Comparison of ENCODE assay signal across 11 cellular contexts in the genomic region with DNA sequence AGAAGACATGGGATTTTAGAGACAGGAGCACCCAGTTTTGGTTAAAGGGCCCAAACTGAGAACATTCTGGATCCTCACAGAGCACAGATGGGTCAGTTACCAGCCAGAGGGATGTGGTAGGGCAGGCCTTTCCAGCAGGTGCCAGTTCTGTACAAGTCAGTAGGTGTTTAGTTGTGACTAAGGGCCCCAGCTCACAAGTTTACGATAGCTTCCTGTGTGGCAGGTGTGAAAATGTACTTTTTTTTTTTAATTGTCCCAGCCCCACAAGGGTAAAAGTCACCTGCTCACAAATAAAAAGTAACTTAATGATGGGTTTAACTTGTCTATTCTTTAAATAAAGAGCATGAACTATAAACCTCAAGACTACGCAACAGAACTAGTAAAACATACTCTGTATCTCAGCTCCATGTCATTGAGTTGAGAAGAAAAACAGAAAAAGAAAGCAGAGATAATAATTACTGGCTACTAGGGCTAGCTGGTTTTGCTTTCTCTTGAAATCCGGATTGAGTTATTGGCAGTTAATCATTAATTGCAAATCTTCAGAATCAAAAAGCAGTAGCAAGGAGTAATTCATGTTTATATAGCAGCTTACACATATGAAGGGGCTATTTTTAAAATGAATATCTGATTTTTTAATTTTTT. TPM values are rescaled to one million over a fixed set of nuclear protein-coding genes. Genes with fewer than 3 reads are reported as not detected.
A peak's percentile ranks its signal among the peaks of the same experiment; 100 is the strongest.
DNase-seq lines count a peak whose midpoint lies in the region; ATAC-seq and TF ChIP-seq lines count a peak whose summit lies in the region.
"Had no signal": no experiment of that assay in that cellular context is flagged by ENCODE, and none has a peak within 500 bp of the region (broad histone marks: within the 10 kb centered on the region; RNA-seq: fewer than 3 reads in every experiment).

No MANE protein-coding gene starts in this region.

- 72% methylated on average over 3 of the region's 3 CpGs for WGBS in prostate gland

- no peak for TF ChIP-seq POLR2A in prostate gland (IDR thresholded peaks at IDR 0.05)

- H3K9me3 ChIP-seq in prostate gland: no peaks in the 10 kb centered on the region
- H3K9me3 ChIP-seq: colonic mucosa had no signal

- H3K4me3 ChIP-seq in prostate gland: no peak overlapping the region
- H3K4me3 ChIP-seq: colonic mucosa had no signal

- H3K36me3 ChIP-seq in prostate gland: no peaks in the 10 kb centered on the region
- H3K36me3 ChIP-seq: colonic mucosa had no signal

- no peaks in the 10 kb centered on the region for H3K27me3 ChIP-seq in prostate gland (replicated peaks; ENCODE audit: insufficient read depth)
- H3K27me3 ChIP-seq: colonic mucosa had no signal

- peak; percentile 82 for ATAC-seq in GM18517 (IDR thresholded peaks at IDR 0.05; ENCODE audit: unreplicated experiment)
- peak; percentile 87 for ATAC-seq in GM21528 (IDR thresholded peaks at IDR 0.05; ENCODE audit: low FRiP score, unreplicated experiment)
- ATAC-seq in HG03571 (IDR thresholded peaks at IDR 0.05; ENCODE audit: unreplicated experiment): peak; percentile 80

- no peak overlapping the region for H3K27ac ChIP-seq in prostate gland
- H3K27ac ChIP-seq: colonic mucosa had no signal

- intact Hi-C loops in prostate gland (cut with DNase I): no loop called here

- no peak for TF ChIP-seq CTCF in prostate gland (IDR thresholded peaks at IDR 0.05)

- no peaks in the 10 kb centered on the region for H3K4me1 ChIP-seq in prostate gland (replicated peaks)

- DNase-seq in kidney tubule cell (ENCODE audit: low spot score): peak; percentile 49
- DNase-seq in NCI-H1694 treated with DMSO at 0.1 percent for 48 hours (lab: John Stamatoyannopoulos, UW): no peak
- no peak for DNase-seq in prostate gland (ENCODE audit: low spot score)
- no peak for DNase-seq in NCI-H128 (lab: John Stamatoyannopoulos, UW; ENCODE audit: unreplicated experiment)
- DNase-seq in epidermal melanocyte (ENCODE audit: insufficient read length, low spot score): no peak
- DNase-seq: colonic mucosa, kidney glomerular epithelial cell, T1000 had no signal

RNA-seq across cellular contexts. Expression of gene NFE2L3, which starts 15.4 kb away (rescaled TPM):
- total RNA-seq in prostate gland: 1 to 10 TPM; 2.0 to 4.3 TPM

RNA-seq across cellular contexts. Expression of gene HNRNPA2B1, which starts 33.1 kb away (rescaled TPM):
- total RNA-seq in prostate gland: 100 to 1,000 TPM; 185 to 189 TPM

RNA-seq across cellular contexts. Expression of gene CBX3, which starts 34.1 kb away (rescaled TPM):
- 10 to 100 TPM; 51.6 to 75.3 TPM for total RNA-seq in prostate gland
